ENCODE assay signal across 1 cellular context in genomic region chr5:141969783-141970741, GRCh38.
TF ChIP-seq lines count a peak whose summit lies in the region.

No MANE protein-coding gene starts in this region.

TF ChIP-seq in K562, 482 proteins besides CTCF, POLR2A, EP300 and RAD21 (continued from another document and continues in another):
- TF ChIP-seq ZBTB26 (CRISPR knock-in tag; IDR thresholded peaks at IDR 0.05) (no peak), NR2C2 (CRISPR knock-in tag; IDR thresholded peaks at IDR 0.05) (no peak), NR2C2 (tag; IDR thresholded peaks at IDR 0.05) (peak; percentile 78), ATF3 (IDR thresholded peaks at IDR 0.05) (no peak), ATF3 (CRISPR knock-in tag; conservative IDR thresholded peaks at IDR 0.05) (no peak), ARID2 (IDR thresholded peaks at IDR 0.05) (no peak), ZNF444 (CRISPR knock-in tag; IDR thresholded peaks at IDR 0.05) (0 out of 2 replicates have a peak, but pooled peaks have one; percentile 14), RBM22 (IDR thresholded peaks at IDR 0.05; ENCODE audit: low read depth, low read length, poor library complexity, severe bottlenecking) (no peak), ELK3 (CRISPR knock-in tag; IDR thresholded peaks at IDR 0.05) (no peak), BRF1 (IDR thresholded peaks at IDR 0.05; ENCODE audit: borderline replicate concordance, extremely low read depth, insufficient read length) (no peak), KDM5B (IDR thresholded peaks at IDR 0.05; ENCODE audit: insufficient replicate concordance, low read depth, low read length) (peak; percentile 46), EWSR1 (IDR thresholded peaks at IDR 0.05; ENCODE audit: borderline replicate concordance, low read depth, partially characterized antibody) (no peak), HBP1 (CRISPR knock-in tag; IDR thresholded peaks at IDR 0.05) (no peak; the same call in 1 of the 2 replicates), HNRNPH1 (optimal IDR thresholded peaks at IDR 0.05; ENCODE audit: low read depth, low read length) (no peak), ZNF518B (CRISPR knock-in tag; IDR thresholded peaks at IDR 0.05) (no peak), SMARCA4 (IDR thresholded peaks at IDR 0.05) (peak; percentile 58; the same call in 1 of the 2 replicates), GABPA (tag; conservative IDR thresholded peaks at IDR 0.05; ENCODE audit: low read depth) (no peak), ZNF449 (CRISPR knock-in tag; IDR thresholded peaks at IDR 0.05) (no peak), ZMIZ1 (IDR thresholded peaks at IDR 0.05; ENCODE audit: low read depth in 2 of 2, low read length in 2 of 2) (no peak; a peak in 1 of 4 replicates), KHSRP (IDR thresholded peaks at IDR 0.05) (no peak), CREB1 (IDR thresholded peaks at IDR 0.05) (no peak), CREB1 (CRISPR knock-in tag; IDR thresholded peaks at IDR 0.05) (no peak), ZNF407 (IDR thresholded peaks at IDR 0.05; ENCODE audit: low read depth) (no peak), ZFPM2 (CRISPR knock-in tag; IDR thresholded peaks at IDR 0.05) (no peak), GABPB2 (CRISPR knock-in tag; conservative IDR thresholded peaks at IDR 0.05) (no peak), SREBF1 (IDR thresholded peaks at IDR 0.05; ENCODE audit: borderline replicate concordance, low read depth, low read length) (no peak), CBX2 (IDR thresholded peaks at IDR 0.05; ENCODE audit: insufficient read depth, low read length, poor library complexity, severe bottlenecking) (no peak), CSDE1 (IDR thresholded peaks at IDR 0.05) (no peak), ETV6 (IDR thresholded peaks at IDR 0.05; ENCODE audit: borderline replicate concordance in 1 of 2, low read depth in 2 of 2, low read length in 1 of 2) (no peak), ETV6 (CRISPR knock-in tag; IDR thresholded peaks at IDR 0.05; ENCODE audit: borderline replicate concordance) (no peak), ZNF561 (CRISPR knock-in tag; conservative IDR thresholded peaks at IDR 0.05) (no peak), NR2C1 (IDR thresholded peaks at IDR 0.05) (0 out of 2 replicates have a peak, but pooled peaks have one; percentile 19), NR2C1 (tag; IDR thresholded peaks at IDR 0.05) (peak; percentile 57; the same call in 1 of the 2 replicates), ZNF134 (CRISPR knock-in tag; conservative IDR thresholded peaks at IDR 0.05) (no peak), SMARCC2 (IDR thresholded peaks at IDR 0.05; ENCODE audit: low read depth) (no peak), ZNF395 (CRISPR knock-in tag; IDR thresholded peaks at IDR 0.05) (no peak)
